Comparison of ENCODE assay signal across 1 cellular context in the genomic region with DNA sequence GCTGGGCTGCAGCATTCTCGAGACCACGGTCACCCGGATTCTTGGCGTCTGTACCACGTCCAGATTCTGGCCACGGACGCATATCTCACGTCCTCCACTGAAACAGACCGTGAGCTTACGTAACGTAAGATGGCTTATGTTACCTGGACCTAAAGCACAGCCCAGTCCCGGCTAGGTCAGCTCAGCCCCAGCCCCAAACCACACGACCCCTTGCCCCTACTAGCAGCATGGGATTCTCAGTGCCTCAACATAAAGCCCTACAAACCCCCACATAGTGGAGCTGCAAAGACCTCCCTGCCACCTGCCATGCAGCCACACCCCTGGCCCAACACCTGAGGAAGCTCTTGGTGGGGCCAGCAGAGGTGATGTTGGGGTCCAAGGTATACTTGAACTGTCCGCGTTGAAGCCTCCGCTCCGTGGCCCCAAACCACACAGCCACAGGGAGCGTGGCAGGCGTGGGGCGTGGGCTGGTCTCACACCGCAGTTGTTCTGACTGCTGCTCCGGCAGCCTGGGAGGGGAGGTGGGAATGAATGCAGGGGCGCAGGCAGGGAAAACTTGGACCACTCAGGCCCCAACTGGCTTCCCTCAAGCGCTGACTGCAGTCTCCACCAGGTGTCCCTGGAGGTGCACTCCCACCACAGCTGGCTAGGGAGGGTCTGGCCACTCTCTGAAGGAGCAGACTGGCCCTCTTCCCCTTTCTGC.
TF ChIP-seq lines count a peak whose summit lies in the region.

No MANE protein-coding gene starts in this region.

TF ChIP-seq in IMR-90, 13 proteins besides CTCF, POLR2A, EP300 and RAD21:
- TF ChIP-seq, protein P1, sequence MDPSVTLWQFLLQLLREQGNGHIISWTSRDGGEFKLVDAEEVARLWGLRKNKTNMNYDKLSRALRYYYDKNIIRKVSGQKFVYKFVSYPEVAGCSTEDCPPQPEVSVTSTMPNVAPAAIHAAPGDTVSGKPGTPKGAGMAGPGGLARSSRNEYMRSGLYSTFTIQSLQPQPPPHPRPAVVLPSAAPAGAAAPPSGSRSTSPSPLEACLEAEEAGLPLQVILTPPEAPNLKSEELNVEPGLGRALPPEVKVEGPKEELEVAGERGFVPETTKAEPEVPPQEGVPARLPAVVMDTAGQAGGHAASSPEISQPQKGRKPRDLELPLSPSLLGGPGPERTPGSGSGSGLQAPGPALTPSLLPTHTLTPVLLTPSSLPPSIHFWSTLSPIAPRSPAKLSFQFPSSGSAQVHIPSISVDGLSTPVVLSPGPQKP (IDR thresholded peaks at IDR 0.05; ENCODE audit: borderline replicate concordance, low read depth, low read length): no peak
- TF ChIP-seq MXI1 (IDR thresholded peaks at IDR 0.05; ENCODE audit: borderline replicate concordance, low read depth, low read length) (no peak), CEBPB (IDR thresholded peaks at IDR 0.05; ENCODE audit: low read depth, low read length) (no peak), RCOR1 (IDR thresholded peaks at IDR 0.05; ENCODE audit: insufficient replicate concordance, low read length) (no peak), RFX5 (IDR thresholded peaks at IDR 0.05; ENCODE audit: low read depth, low read length) (no peak), NFE2L2 (IDR thresholded peaks at IDR 0.05; ENCODE audit: low read depth, low read length) (no peak), FOS (IDR thresholded peaks at IDR 0.05; ENCODE audit: low read depth, low read length) (no peak), BHLHE40 (IDR thresholded peaks at IDR 0.05; ENCODE audit: low read depth, low read length) (no peak), MAZ (IDR thresholded peaks at IDR 0.05; ENCODE audit: borderline replicate concordance, low read depth, low read length) (no peak), MAFK (IDR thresholded peaks at IDR 0.05; ENCODE audit: low read depth, low read length) (no peak), CHD1 (IDR thresholded peaks at IDR 0.05; ENCODE audit: low read depth, low read length) (no peak), SMC3 (IDR thresholded peaks at IDR 0.05; ENCODE audit: low read depth, low read length) (no peak)
- TF ChIP-seq, protein P2, sequence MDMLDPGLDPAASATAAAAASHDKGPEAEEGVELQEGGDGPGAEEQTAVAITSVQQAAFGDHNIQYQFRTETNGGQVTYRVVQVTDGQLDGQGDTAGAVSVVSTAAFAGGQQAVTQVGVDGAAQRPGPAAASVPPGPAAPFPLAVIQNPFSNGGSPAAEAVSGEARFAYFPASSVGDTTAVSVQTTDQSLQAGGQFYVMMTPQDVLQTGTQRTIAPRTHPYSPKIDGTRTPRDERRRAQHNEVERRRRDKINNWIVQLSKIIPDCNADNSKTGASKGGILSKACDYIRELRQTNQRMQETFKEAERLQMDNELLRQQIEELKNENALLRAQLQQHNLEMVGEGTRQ (IDR thresholded peaks at IDR 0.05; ENCODE audit: low read depth, low read length): no peak
